In genomic region chr1:181675091-181675490, GRCh38 we compare ENCODE assay signal across 18 cellular contexts.
"Had no signal": no experiment of that assay in that cellular context is flagged by ENCODE, and none has a peak within 500 bp of the region (broad histone marks: within the 10 kb centered on the region; RNA-seq: fewer than 3 reads in every experiment).

No MANE protein-coding gene starts in this region.

- ATAC-seq: heart left ventricle, right cardiac atrium had no signal

- H3K27me3 ChIP-seq: ovary, stomach, upper lobe of left lung, vagina had no signal

- H3K27ac ChIP-seq: coronary artery, heart left ventricle, ovary, stomach, tibial artery, upper lobe of left lung, vagina had no signal

- DNase-seq: effector memory CD4-positive, alpha-beta T cell; erythroblast; foreskin melanocyte; heart left ventricle; kidney glomerular epithelial cell; mesendoderm; naive B cell; nephron progenitor cell; ovary; right cardiac atrium; small intestine; stimulated activated CD4-positive, alpha-beta T cell treated with anti-CD3 and anti-CD28 coated beads, Interleukin-12 subunit alpha, Interleukin-12 subunit beta, amount 100 ng/mL, for 4 hours; stimulated activated naive CD4-positive, alpha-beta T cell; stomach; tibial artery; upper lobe of left lung had no signal

- H3K4me3 ChIP-seq: coronary artery, heart left ventricle, ovary, stomach, tibial artery, upper lobe of left lung, vagina had no signal
